18 cellular contexts compared by ENCODE assay signal in genomic region chr17:69954241-69954933, GRCh38.
"Had no signal": no experiment of that assay in that cellular context is flagged by ENCODE, and none has a peak within 500 bp of the region (broad histone marks: within the 10 kb centered on the region; RNA-seq: fewer than 3 reads in every experiment).

No MANE protein-coding gene starts in this region.

- H3K4me1 ChIP-seq: psoas muscle, right atrium auricular region, upper lobe of left lung had no signal

- H3K27ac ChIP-seq: ovary, psoas muscle, right atrium auricular region, upper lobe of left lung, VCaP had no signal

- H3K9me3 ChIP-seq: ovary, psoas muscle, right atrium auricular region, upper lobe of left lung had no signal

- H3K27me3 ChIP-seq: ovary, right atrium auricular region, upper lobe of left lung had no signal

- ATAC-seq: activated CD4-positive, CD25-positive, alpha-beta regulatory T cell treated with anti-CD3 and anti-CD28 coated beads, Interleukin-2, amount 50 U/mL, for 24 hours; activated CD8-positive, alpha-beta T cell treated with anti-CD3 and anti-CD28 coated beads, Interleukin-2, amount 10 ng/mL, durations not matched to agents 7 days and 5 days; activated naive CD4-positive, alpha-beta T cell treated with anti-CD3 and anti-CD28 coated beads, Interleukin-2, amount 50 U/mL, for 72 hours; left ventricle myocardium superior; natural killer cell treated with Interleukin-12 subunit alpha and Interleukin-12 subunit beta and Interleukin-15 and Interleukin-18, amount 100 ng/mL, for 72 hours; psoas muscle; stimulated activated naive CD8-positive, alpha-beta T cell treated with anti-CD3 and anti-CD28 coated beads, Interleukin-15, Interleukin-2, amounts not matched to agents 100 U/mL and 50 U/mL, for 24 hours; T-cell had no signal

- H3K4me3 ChIP-seq: ovary, psoas muscle, right atrium auricular region, upper lobe of left lung had no signal

- H3K36me3 ChIP-seq: ovary, right atrium auricular region, upper lobe of left lung had no signal

- DNase-seq: activated CD4-positive, alpha-beta T cell treated with anti-CD3 and anti-CD28 coated beads, Interleukin-2, amount 10 ng/mL, durations not matched to agents 7 days and 5 days; activated CD8-positive, alpha-beta T cell treated with anti-CD3 and anti-CD28 coated beads, Interleukin-2, amount 10 ng/mL, durations not matched to agents 7 days and 5 days; cerebellar nuclear complex; cortex of kidney; erythroblast; foreskin melanocyte; left ventricle myocardium superior; ovary; psoas muscle; stimulated activated CD4-positive, alpha-beta T cell treated with anti-CD3 and anti-CD28 coated beads, Interleukin-4, amount 100 ng/mL, for 4 hours; stimulated activated naive CD8-positive, alpha-beta T cell treated with anti-CD3 and anti-CD28 coated beads, Interleukin-15, Interleukin-2, amounts not matched to agents 100 U/mL and 50 U/mL, for 24 hours; T-cell; upper lobe of left lung had no signal
